14 cellular contexts compared by ENCODE assay signal in the genomic region with DNA sequence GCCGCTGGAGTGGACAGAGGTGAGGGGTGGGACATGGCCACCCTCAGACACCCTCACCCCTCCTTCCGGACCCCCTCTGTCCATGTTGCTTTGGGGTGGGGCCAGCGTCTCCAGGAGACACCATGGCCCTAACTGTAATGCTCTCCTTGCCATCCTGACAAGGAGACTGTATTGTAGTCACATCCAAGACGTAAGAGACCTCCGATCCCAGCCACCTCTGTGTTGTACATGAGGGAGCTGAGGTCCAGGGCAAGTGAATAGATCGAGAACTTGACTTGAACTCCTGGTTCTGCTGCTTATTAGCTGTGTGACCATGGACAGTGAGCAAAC. TPM values are rescaled to one million over a fixed set of nuclear protein-coding genes. Genes with fewer than 3 reads are reported as not detected.
DNase-seq lines count a peak whose midpoint lies in the region; ATAC-seq, FAIRE-seq and TF ChIP-seq lines count a peak whose summit lies in the region.
"Had no signal": no experiment of that assay in that cellular context is flagged by ENCODE, and none has a peak within 500 bp of the region (broad histone marks: within the 10 kb centered on the region; RNA-seq: fewer than 3 reads in every experiment).

No MANE protein-coding gene starts in this region.

- H4K8ac ChIP-seq in trophoblast cell (ENCODE audit: low read depth, low read length), result no peak overlapping the region

- H3K23ac ChIP-seq in trophoblast cell (ENCODE audit: low read length), result no peak overlapping the region

- no peak for DNase-seq in activated T-cell treated with anti-CD3 and anti-CD28 coated beads, Interleukin-2, amount 50 U/mL, for 24 hours
- DNase-seq in activated T-cell treated with anti-CD3 and anti-CD28 coated beads, Interleukin-2, amount 50 U/mL, for 4 hours, result no peak
- no peak for DNase-seq in CD4-positive, CD25-positive, alpha-beta regulatory T cell
- DNase-seq in trophoblast cell (no peak), kidney (no peak)
- no peak for DNase-seq in T-helper 2 cell treated with Interferon-gamma antibody and Interleukin-4, amounts not matched to agents 5 μg/mL and 100 μg/mL, for 36 hours (ENCODE audit: low spot score)
- DNase-seq: Caco-2, MM.1S, NCI-H1092 treated with DMSO at 0.1 percent for 48 hours, NCI-H524, PC-9 had no signal

- FAIRE-seq in kidney (lab: Jason Lieb, UNC), result no peak
- FAIRE-seq: H54 had no signal

- H4K91ac ChIP-seq in trophoblast cell (ENCODE audit: low read depth, low read length), result no peak overlapping the region

- H3K27me3 ChIP-seq in CD4-positive, CD25-positive, alpha-beta regulatory T cell (ENCODE audit: control insufficient read depth, insufficient read depth, low read length), result no peaks in the 10 kb centered on the region
- H3K27me3 ChIP-seq in trophoblast cell (ENCODE audit: insufficient read depth, low read length), result no peaks in the 10 kb centered on the region

- intact Hi-C loops in kidney (cut with DNase I), result no loop called here

- no peaks in the 10 kb centered on the region for H3K9me3 Mint-ChIP-seq in activated T-cell treated with anti-CD3 and anti-CD28 coated beads, Interleukin-2, amount 50 U/mL, for 24 hours
- H3K9me3 Mint-ChIP-seq in activated T-cell treated with anti-CD3 and anti-CD28 coated beads, Interleukin-2, amount 50 U/mL, for 4 hours, result no peaks in the 10 kb centered on the region
- no peaks in the 10 kb centered on the region for H3K9me3 Mint-ChIP-seq in CD4-positive, CD25-positive, alpha-beta regulatory T cell
- H3K9me3 Mint-ChIP-seq in activated T-helper 17 cell treated with anti-CD3 and anti-CD28 coated beads, Interleukin-2, amount 50 U/mL, for 72 hours, result no peaks in the 10 kb centered on the region
- H3K9me3 Mint-ChIP-seq in T-helper 2 cell treated with Interferon-gamma antibody and Interleukin-4, amounts not matched to agents 5 μg/mL and 100 μg/mL, for 36 hours, result no peaks in the 10 kb centered on the region

- H3K18ac ChIP-seq in trophoblast cell (ENCODE audit: low read length), result no peak overlapping the region

- H3K9ac ChIP-seq in trophoblast cell (ENCODE audit: low read length) (no peak overlapping the region), kidney (ENCODE audit: low read length in 2 of 2) (no peak overlapping the region)

- H2BK12ac ChIP-seq in trophoblast cell (ENCODE audit: low read length), result no peak overlapping the region

- peaks cover 3% of the 10 kb centered on the region for H3K4me1 ChIP-seq in CD4-positive, CD25-positive, alpha-beta regulatory T cell (ENCODE audit: control insufficient read depth, insufficient read depth, low read length, poor library complexity, severe bottlenecking)
- H3K4me1 ChIP-seq in trophoblast cell (ENCODE audit: control insufficient read depth in 1 of 2, insufficient read depth in 2 of 2, low read length in 2 of 2) (no peaks in the 10 kb centered on the region), kidney (ENCODE audit: control insufficient read depth in 1 of 2, insufficient read depth in 1 of 2, low read depth in 1 of 2, low read length in 2 of 2) (no peaks in the 10 kb centered on the region)
- H3K4me1 ChIP-seq: Caco-2 had no signal

- TF ChIP-seq CTCF in kidney (IDR thresholded peaks at IDR 0.05; ENCODE audit: borderline replicate concordance, extremely low read depth, insufficient read depth), result no peak

- no CpG with 5 or more reads among the region's 6 CpGs for WGBS in trophoblast cell (ENCODE audit: extremely low coverage, insufficient coverage, insufficient read length)

- no peaks in the 10 kb centered on the region for H3K27me3 Mint-ChIP-seq in activated T-cell treated with anti-CD3 and anti-CD28 coated beads, Interleukin-2, amount 50 U/mL, for 24 hours
- no peaks in the 10 kb centered on the region for H3K27me3 Mint-ChIP-seq in activated T-cell treated with anti-CD3 and anti-CD28 coated beads, Interleukin-2, amount 50 U/mL, for 4 hours (ENCODE audit: low read depth)
- H3K27me3 Mint-ChIP-seq in CD4-positive, CD25-positive, alpha-beta regulatory T cell, result no peaks in the 10 kb centered on the region
- no peaks in the 10 kb centered on the region for H3K27me3 Mint-ChIP-seq in activated T-helper 17 cell treated with anti-CD3 and anti-CD28 coated beads, Interleukin-2, amount 50 U/mL, for 72 hours
- H3K27me3 Mint-ChIP-seq in T-helper 2 cell treated with Interferon-gamma antibody and Interleukin-4, amounts not matched to agents 5 μg/mL and 100 μg/mL, for 36 hours (ENCODE audit: low read depth), result no peaks in the 10 kb centered on the region

- H3K4me3 Mint-ChIP-seq in activated T-cell treated with anti-CD3 and anti-CD28 coated beads, Interleukin-2, amount 50 U/mL, for 24 hours, result no peak overlapping the region
- H3K4me3 Mint-ChIP-seq in activated T-cell treated with anti-CD3 and anti-CD28 coated beads, Interleukin-2, amount 50 U/mL, for 4 hours, result no peak overlapping the region
- peak overlapping the region in 1 of 4 donors; percentile 91 for H3K4me3 Mint-ChIP-seq in CD4-positive, CD25-positive, alpha-beta regulatory T cell
- no peak overlapping the region for H3K4me3 Mint-ChIP-seq in activated T-helper 17 cell treated with anti-CD3 and anti-CD28 coated beads, Interleukin-2, amount 50 U/mL, for 72 hours
- H3K4me3 Mint-ChIP-seq in T-helper 2 cell treated with Interferon-gamma antibody and Interleukin-4, amounts not matched to agents 5 μg/mL and 100 μg/mL, for 36 hours, result no peak overlapping the region

- H3K4me1 Mint-ChIP-seq in activated T-cell treated with anti-CD3 and anti-CD28 coated beads, Interleukin-2, amount 50 U/mL, for 24 hours (ENCODE audit: low read depth), result peaks cover 5% of the 10 kb centered on the region
- peaks cover 10% of the 10 kb centered on the region for H3K4me1 Mint-ChIP-seq in activated T-cell treated with anti-CD3 and anti-CD28 coated beads, Interleukin-2, amount 50 U/mL, for 4 hours (ENCODE audit: low read depth)
- H3K4me1 Mint-ChIP-seq in CD4-positive, CD25-positive, alpha-beta regulatory T cell, result peaks cover 8 to 23% (median 16%) of the 10 kb centered on the region in 4 donors
- H3K4me1 Mint-ChIP-seq in activated T-helper 17 cell treated with anti-CD3 and anti-CD28 coated beads, Interleukin-2, amount 50 U/mL, for 72 hours, result peaks cover 9% of the 10 kb centered on the region
- peaks cover 2% of the 10 kb centered on the region for H3K4me1 Mint-ChIP-seq in T-helper 2 cell treated with Interferon-gamma antibody and Interleukin-4, amounts not matched to agents 5 μg/mL and 100 μg/mL, for 36 hours (ENCODE audit: low read depth)

- peaks cover 98% of the 10 kb centered on the region for H3K36me3 Mint-ChIP-seq in activated T-cell treated with anti-CD3 and anti-CD28 coated beads, Interleukin-2, amount 50 U/mL, for 24 hours (ENCODE audit: low read depth)
- peaks cover 28% of the 10 kb centered on the region for H3K36me3 Mint-ChIP-seq in activated T-cell treated with anti-CD3 and anti-CD28 coated beads, Interleukin-2, amount 50 U/mL, for 4 hours (ENCODE audit: insufficient read depth)
- peaks cover 26% of the 10 kb centered on the region for H3K36me3 Mint-ChIP-seq in CD4-positive, CD25-positive, alpha-beta regulatory T cell
- peaks cover 95% of the 10 kb centered on the region for H3K36me3 Mint-ChIP-seq in activated T-helper 17 cell treated with anti-CD3 and anti-CD28 coated beads, Interleukin-2, amount 50 U/mL, for 72 hours (ENCODE audit: low read depth)
- H3K36me3 Mint-ChIP-seq in T-helper 2 cell treated with Interferon-gamma antibody and Interleukin-4, amounts not matched to agents 5 μg/mL and 100 μg/mL, for 36 hours (ENCODE audit: low read depth), result peaks cover 37% of the 10 kb centered on the region

- no peak overlapping the region for H2BK120ac ChIP-seq in trophoblast cell (ENCODE audit: insufficient read depth, low read length, poor library complexity)

- no peak overlapping the region for H3K27ac ChIP-seq in CD4-positive, CD25-positive, alpha-beta regulatory T cell (ENCODE audit: insufficient read depth, low read length, poor library complexity, severe bottlenecking)
- no peak overlapping the region for H3K27ac ChIP-seq in trophoblast cell (ENCODE audit: low read depth, low read length)
- H3K27ac ChIP-seq in kidney (ENCODE audit: low read depth in 2 of 2, low read length in 2 of 2), result no peak overlapping the region
- H3K27ac ChIP-seq: PC-9 had no signal

- H3K79me1 ChIP-seq in trophoblast cell (ENCODE audit: low read length), result no peaks in the 10 kb centered on the region

- no peaks in the 10 kb centered on the region for H3K9me3 ChIP-seq in CD4-positive, CD25-positive, alpha-beta regulatory T cell (ENCODE audit: control insufficient read depth in 2 of 2, low read length in 2 of 2)
- no peaks in the 10 kb centered on the region for H3K9me3 ChIP-seq in trophoblast cell (ENCODE audit: insufficient read depth, low read depth, low read length)
- H3K9me3 ChIP-seq in kidney (ENCODE audit: control insufficient read depth in 1 of 2, low read length in 2 of 2), result no peaks in the 10 kb centered on the region
- H3K9me3 ChIP-seq: Caco-2 had no signal

- no peak for ATAC-seq in activated T-cell treated with anti-CD3 and anti-CD28 coated beads, Interleukin-2, amount 50 U/mL, for 4 hours
- no peak for ATAC-seq in CD4-positive, CD25-positive, alpha-beta regulatory T cell (ENCODE audit: low read depth in 2 of 2)
- no peak for ATAC-seq in activated T-helper 17 cell treated with anti-CD3 and anti-CD28 coated beads, Interleukin-2, amount 50 U/mL, for 72 hours (replicated peaks)
- no peak for ATAC-seq in HG03196 (IDR thresholded peaks at IDR 0.05; ENCODE audit: unreplicated experiment)

- H3K4me3 ChIP-seq in CD4-positive, CD25-positive, alpha-beta regulatory T cell (ENCODE audit: low read depth, low read length), result no peak overlapping the region
- peak overlapping the region; percentile 8 for H3K4me3 ChIP-seq in trophoblast cell (ENCODE audit: low read depth, low read length)
- no peak overlapping the region for H3K4me3 ChIP-seq in kidney (ENCODE audit: low read length in 2 of 2)
- H3K4me3 ChIP-seq: PC-9 had no signal

- H2AFZ ChIP-seq in trophoblast cell (ENCODE audit: insufficient read depth, low read length, poor library complexity), result no peak overlapping the region
- H2AFZ ChIP-seq: PC-9 had no signal

- H3K79me2 ChIP-seq in trophoblast cell (ENCODE audit: control insufficient read depth, insufficient read depth, low read length, poor library complexity), result no peaks in the 10 kb centered on the region

- no peak overlapping the region for H2AK5ac ChIP-seq in trophoblast cell (ENCODE audit: low read length)

- H3K4ac ChIP-seq in trophoblast cell (ENCODE audit: low read depth, low read length), result no peak overlapping the region

- no peak overlapping the region for H4K12ac ChIP-seq in trophoblast cell (ENCODE audit: low read depth, low read length)

- H3K36me3 ChIP-seq in CD4-positive, CD25-positive, alpha-beta regulatory T cell (ENCODE audit: control insufficient read depth, insufficient read depth, low read length), result peaks cover 77% of the 10 kb centered on the region
- H3K36me3 ChIP-seq in trophoblast cell (ENCODE audit: control insufficient read depth in 1 of 2, insufficient read depth in 2 of 2, low read length in 2 of 2) (peaks cover 51 to 74% of the 10 kb centered on the region in 2 experiments), kidney (ENCODE audit: control insufficient read depth in 1 of 2, insufficient read depth in 2 of 2, low read length in 2 of 2) (peaks cover 12 to 51% of the 10 kb centered on the region in 2 donors)

- no peak overlapping the region for H2BK5ac ChIP-seq in trophoblast cell (ENCODE audit: low read depth, low read length, poor library complexity)

- H3K4me2 ChIP-seq in trophoblast cell (ENCODE audit: low read length), result no peak overlapping the region
- H3K4me2 ChIP-seq: PC-9 had no signal

- H3K14ac ChIP-seq in trophoblast cell (ENCODE audit: low read length), result no peak overlapping the region

- peak overlapping the region; percentile 59 for H3K27ac Mint-ChIP-seq in activated T-cell treated with anti-CD3 and anti-CD28 coated beads, Interleukin-2, amount 50 U/mL, for 24 hours
- H3K27ac Mint-ChIP-seq in CD4-positive, CD25-positive, alpha-beta regulatory T cell, result peak overlapping the region in 2 of 3 donors; percentile 25 to 54
- H3K27ac Mint-ChIP-seq in activated T-helper 17 cell treated with anti-CD3 and anti-CD28 coated beads, Interleukin-2, amount 50 U/mL, for 72 hours, result peak overlapping the region; percentile 65
- H3K27ac Mint-ChIP-seq in T-helper 2 cell treated with Interferon-gamma antibody and Interleukin-4, amounts not matched to agents 5 μg/mL and 100 μg/mL, for 36 hours, result no peak overlapping the region

RNA-seq across cellular contexts. Expression of a gene that starts 30.2 kb away (rescaled TPM):
- 100 to 1,000 TPM; 111 to 124 (median 113) TPM for total RNA-seq in activated T-cell treated with anti-CD3 and anti-CD28 coated beads, Interleukin-2, amount 50 U/mL, for 4 hours
- 249 TPM for total RNA-seq in CD4-positive, CD25-positive, alpha-beta regulatory T cell
- polyA plus RNA-seq in CD4-positive, CD25-positive, alpha-beta regulatory T cell, result 10 to 100 TPM; 10.2 to 16.3 (median 14.6) TPM
- 10 to 100 TPM; 48.9 to 76.2 TPM for total RNA-seq in activated T-helper 17 cell treated with anti-CD3 and anti-CD28 coated beads, Interleukin-2, amount 50 U/mL, for 72 hours
- polyA plus RNA-seq in trophoblast cell (2013), result 24.6 and 26.6 TPM in 2 replicates
- total RNA-seq in kidney, result 41.4 TPM
- polyA plus RNA-seq in kidney (ENCODE audit: insufficient read depth, low read depth, low replicate concordance), result 21.3 TPM

RNA-seq across cellular contexts. Expression of a gene that starts 47.0 kb away (rescaled TPM):
- 10 to 100 TPM; 29.0 to 37.5 (median 35.1) TPM for total RNA-seq in activated T-cell treated with anti-CD3 and anti-CD28 coated beads, Interleukin-2, amount 50 U/mL, for 4 hours
- total RNA-seq in CD4-positive, CD25-positive, alpha-beta regulatory T cell, result 90.2 TPM
- 10 to 100 TPM; 64.7 to 82.1 (median 74.3) TPM for polyA plus RNA-seq in CD4-positive, CD25-positive, alpha-beta regulatory T cell
- total RNA-seq in activated T-helper 17 cell treated with anti-CD3 and anti-CD28 coated beads, Interleukin-2, amount 50 U/mL, for 72 hours, result 10 to 100 TPM; 26.3 to 41.0 TPM
- 28.9 and 29.8 TPM in 2 replicates for polyA plus RNA-seq in trophoblast cell (2013)
- total RNA-seq in kidney, result 29.6 TPM
- 14.4 TPM for polyA plus RNA-seq in kidney (ENCODE audit: insufficient read depth, low read depth, low replicate concordance)
